In genomic region chr6:10800810-10801209, GRCh38 we compare ENCODE assay signal across 1 cellular context.
TF ChIP-seq lines count a peak whose summit lies in the region.

No MANE protein-coding gene starts in this region.

TF ChIP-seq in GM23338, 12 proteins besides CTCF, POLR2A, EP300 and RAD21 (continued from another document):
- TF ChIP-seq, protein P1, sequence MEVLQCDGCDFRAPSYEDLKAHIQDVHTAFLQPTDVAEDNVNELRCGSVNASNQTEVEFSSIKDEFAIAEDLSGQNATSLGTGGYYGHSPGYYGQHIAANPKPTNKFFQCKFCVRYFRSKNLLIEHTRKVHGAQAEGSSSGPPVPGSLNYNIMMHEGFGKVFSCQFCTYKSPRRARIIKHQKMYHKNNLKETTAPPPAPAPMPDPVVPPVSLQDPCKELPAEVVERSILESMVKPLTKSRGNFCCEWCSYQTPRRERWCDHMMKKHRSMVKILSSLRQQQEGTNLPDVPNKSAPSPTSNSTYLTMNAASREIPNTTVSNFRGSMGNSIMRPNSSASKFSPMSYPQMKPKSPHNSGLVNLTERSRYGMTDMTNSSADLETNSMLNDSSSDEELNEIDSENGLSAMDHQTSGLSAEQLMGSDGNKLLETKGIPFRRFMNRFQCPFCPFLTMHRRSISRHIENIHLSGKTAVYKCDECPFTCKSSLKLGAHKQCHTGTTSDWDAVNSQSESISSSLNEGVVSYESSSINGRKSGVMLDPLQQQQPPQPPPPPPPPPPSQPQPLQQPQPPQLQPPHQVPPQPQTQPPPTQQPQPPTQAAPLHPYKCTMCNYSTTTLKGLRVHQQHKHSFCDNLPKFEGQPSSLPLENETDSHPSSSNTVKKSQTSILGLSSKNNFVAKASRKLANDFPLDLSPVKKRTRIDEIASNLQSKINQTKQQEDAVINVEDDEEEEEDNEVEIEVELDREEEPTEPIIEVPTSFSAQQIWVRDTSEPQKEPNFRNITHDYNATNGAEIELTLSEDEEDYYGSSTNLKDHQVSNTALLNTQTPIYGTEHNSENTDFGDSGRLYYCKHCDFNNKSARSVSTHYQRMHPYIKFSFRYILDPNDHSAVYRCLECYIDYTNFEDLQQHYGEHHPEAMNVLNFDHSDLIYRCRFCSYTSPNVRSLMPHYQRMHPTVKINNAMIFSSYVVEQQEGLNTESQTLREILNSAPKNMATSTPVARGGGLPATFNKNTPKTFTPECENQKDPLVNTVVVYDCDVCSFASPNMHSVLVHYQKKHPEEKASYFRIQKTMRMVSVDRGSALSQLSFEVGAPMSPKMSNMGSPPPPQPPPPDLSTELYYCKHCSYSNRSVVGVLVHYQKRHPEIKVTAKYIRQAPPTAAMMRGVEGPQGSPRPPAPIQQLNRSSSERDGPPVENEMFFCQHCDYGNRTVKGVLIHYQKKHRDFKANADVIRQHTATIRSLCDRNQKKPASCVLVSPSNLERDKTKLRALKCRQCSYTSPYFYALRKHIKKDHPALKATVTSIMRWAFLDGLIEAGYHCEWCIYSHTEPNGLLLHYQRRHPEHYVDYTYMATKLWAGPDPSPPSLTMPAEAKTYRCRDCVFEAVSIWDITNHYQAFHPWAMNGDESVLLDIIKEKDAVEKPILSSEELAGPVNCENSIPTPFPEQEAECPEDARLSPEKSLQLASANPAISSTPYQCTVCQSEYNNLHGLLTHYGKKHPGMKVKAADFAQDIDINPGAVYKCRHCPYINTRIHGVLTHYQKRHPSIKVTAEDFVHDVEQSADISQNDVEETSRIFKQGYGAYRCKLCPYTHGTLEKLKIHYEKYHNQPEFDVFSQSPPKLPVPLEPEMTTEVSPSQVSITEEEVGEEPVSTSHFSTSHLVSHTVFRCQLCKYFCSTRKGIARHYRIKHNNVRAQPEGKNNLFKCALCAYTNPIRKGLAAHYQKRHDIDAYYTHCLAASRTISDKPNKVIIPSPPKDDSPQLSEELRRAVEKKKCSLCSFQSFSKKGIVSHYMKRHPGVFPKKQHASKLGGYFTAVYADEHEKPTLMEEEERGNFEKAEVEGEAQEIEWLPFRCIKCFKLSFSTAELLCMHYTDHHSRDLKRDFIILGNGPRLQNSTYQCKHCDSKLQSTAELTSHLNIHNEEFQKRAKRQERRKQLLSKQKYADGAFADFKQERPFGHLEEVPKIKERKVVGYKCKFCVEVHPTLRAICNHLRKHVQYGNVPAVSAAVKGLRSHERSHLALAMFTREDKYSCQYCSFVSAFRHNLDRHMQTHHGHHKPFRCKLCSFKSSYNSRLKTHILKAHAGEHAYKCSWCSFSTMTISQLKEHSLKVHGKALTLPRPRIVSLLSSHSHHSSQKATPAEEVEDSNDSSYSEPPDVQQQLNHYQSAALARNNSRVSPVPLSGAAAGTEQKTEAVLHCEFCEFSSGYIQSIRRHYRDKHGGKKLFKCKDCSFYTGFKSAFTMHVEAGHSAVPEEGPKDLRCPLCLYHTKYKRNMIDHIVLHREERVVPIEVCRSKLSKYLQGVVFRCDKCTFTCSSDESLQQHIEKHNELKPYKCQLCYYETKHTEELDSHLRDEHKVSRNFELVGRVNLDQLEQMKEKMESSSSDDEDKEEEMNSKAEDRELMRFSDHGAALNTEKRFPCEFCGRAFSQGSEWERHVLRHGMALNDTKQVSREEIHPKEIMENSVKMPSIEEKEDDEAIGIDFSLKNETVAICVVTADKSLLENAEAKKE (CRISPR knock-in tag; IDR thresholded peaks at IDR 0.05), result no peak
- TF ChIP-seq REST (IDR thresholded peaks at IDR 0.05; ENCODE audit: unreplicated experiment), result no peak
